Comparison of ENCODE assay signal across 18 cellular contexts in the genomic region with DNA sequence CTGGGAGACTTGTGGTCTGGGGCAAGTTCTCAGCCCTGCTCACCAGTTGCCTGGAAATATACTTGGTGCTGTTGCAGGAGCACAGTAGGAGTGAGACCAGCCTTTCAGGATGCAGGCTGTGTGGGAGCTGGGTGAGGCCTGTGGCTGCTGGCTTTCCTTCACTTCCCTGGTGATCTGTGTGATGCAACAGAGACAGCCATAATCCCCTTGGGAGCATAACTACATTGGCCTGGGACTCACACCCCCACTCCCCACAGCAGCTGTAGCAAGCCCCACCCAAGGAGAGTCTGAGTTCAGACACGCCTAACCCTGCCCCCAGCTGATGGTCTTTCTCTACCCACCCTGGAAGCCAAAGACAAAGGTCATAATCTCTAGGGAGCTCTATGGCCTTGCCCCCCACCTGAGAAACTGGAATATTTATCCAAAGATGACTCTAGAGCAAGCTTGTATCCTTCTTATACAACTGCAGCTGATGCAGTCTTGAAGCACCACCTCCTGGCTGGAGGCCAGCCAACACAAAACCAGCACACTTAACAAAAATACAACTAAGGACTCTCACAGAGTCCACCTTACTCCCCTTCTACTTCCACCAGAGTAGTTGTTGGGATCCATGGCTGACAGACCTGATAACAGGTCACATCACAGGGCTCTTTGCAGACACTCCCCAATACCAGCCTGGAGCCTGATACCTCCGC.
DNase-seq lines count a peak whose midpoint lies in the region; ATAC-seq and TF ChIP-seq lines count a peak whose summit lies in the region.
"Had no signal": no experiment of that assay in that cellular context is flagged by ENCODE, and none has a peak within 500 bp of the region (broad histone marks: within the 10 kb centered on the region; RNA-seq: fewer than 3 reads in every experiment).

No MANE protein-coding gene starts in this region.

- H3K27ac ChIP-seq in BLaER1 (no peak overlapping the region), HEK293 (ENCODE audit: extremely low read depth, low read depth, low read length) (no peak overlapping the region), RWPE1 (peak overlapping the region; percentile 22), esophagus muscularis mucosa (replicated peaks in 1 of 4) (no peak overlapping the region)
- H3K27ac ChIP-seq: A549 had no signal

- WGBS in esophagus muscularis mucosa = 78% methylated on average over 2 of the region's 2 CpGs

- intact Hi-C loops in esophagus muscularis mucosa (cut with DNase I) = no loop called here

- H3K9ac ChIP-seq in BLaER1 = no peak overlapping the region

- H3K9me3 ChIP-seq in BLaER1 = no peaks in the 10 kb centered on the region
- H3K9me3 ChIP-seq in HEK293 (ENCODE audit: control insufficient read depth, insufficient read depth, low read depth, low read length) = no peaks in the 10 kb centered on the region
- H3K9me3 ChIP-seq in esophagus muscularis mucosa = no peaks in the 10 kb centered on the region
- H3K9me3 ChIP-seq: A549, MG63 had no signal

- H3K4me1 ChIP-seq in BLaER1 (peaks cover 7% of the 10 kb centered on the region; the same call in 1 of the 2 replicates), HEK293 (ENCODE audit: control insufficient read depth, insufficient read depth, low read length) (no peaks in the 10 kb centered on the region), esophagus muscularis mucosa (no peaks in the 10 kb centered on the region)
- H3K4me1 ChIP-seq: A549 had no signal

- H3K36me3 ChIP-seq in BLaER1 (no peaks in the 10 kb centered on the region), HEK293 (ENCODE audit: control insufficient read depth in 2 of 2, insufficient read depth in 1 of 2, low read length in 2 of 2) (no peaks in the 10 kb centered on the region), esophagus muscularis mucosa (no peaks in the 10 kb centered on the region)
- H3K36me3 ChIP-seq: MG63 had no signal

- TF ChIP-seq EP300 in esophagus muscularis mucosa (IDR thresholded peaks at IDR 0.05) = no peak

- no peak for ATAC-seq in HG02623 (IDR thresholded peaks at IDR 0.05; ENCODE audit: unreplicated experiment)
- ATAC-seq: A549, HepG2 had no signal

- H3K4me3 ChIP-seq in BLaER1 (no peak overlapping the region), HEK293 (ENCODE audit: low read depth, low read length) (no peak overlapping the region), epithelial cell of esophagus (ENCODE audit: low read length) (no peak overlapping the region), esophagus muscularis mucosa (no peak overlapping the region)
- H3K4me3 ChIP-seq: A549, MG63 had no signal

- POLR2A ChIA-PET in HEK293 (lab: Yijun Ruan, JAX) (no interaction called here), RWPE1 (lab: Yijun Ruan, JAX; ENCODE audit: low non-redundant PET) (no interaction called here)

- TF ChIP-seq CTCF in HEK293 (tag by site-specific recombination; IDR thresholded peaks at IDR 0.05) (peak; percentile 39; the same call in 1 of the 2 replicates), RWPE1 (conservative IDR thresholded peaks at IDR 0.05; ENCODE audit: low read depth) (no peak), epithelial cell of esophagus (IDR thresholded peaks at IDR 0.05; ENCODE audit: insufficient read depth, low read depth, low read length, missing control alignments) (no peak), esophagus muscularis mucosa (IDR thresholded peaks at IDR 0.05) (no peak)

- 0 out of 2 replicates have a peak overlapping the region, but pooled peaks have one; percentile 22 for H3K4me2 ChIP-seq in BLaER1
- H3K4me2 ChIP-seq: A549 had no signal

- H4K20me1 ChIP-seq in BLaER1 = no peaks in the 10 kb centered on the region

- CTCF ChIA-PET in HEK293 (lab: Yijun Ruan, JAX) (interaction anchor here (0.6 to 2.0 kb wide), 5 partner anchors 97 to 189 kb away, joined by 3 to 14 read pairs (median 3); no protein-coding TSS in a partner anchor), RWPE1 (lab: Yijun Ruan, JAX) (interaction anchor here (0.5 to 1.3 kb wide), 2 partner anchors 96 to 175 kb away, joined by 3 to 4 read pairs; no protein-coding TSS in a partner anchor)

- no peaks in the 10 kb centered on the region for H3K27me3 ChIP-seq in BLaER1
- no peaks in the 10 kb centered on the region for H3K27me3 ChIP-seq in esophagus muscularis mucosa
- H3K27me3 ChIP-seq: MG63 had no signal

- DNase-seq in RWPE1 (ENCODE audit: low spot score) (no peak), epithelial cell of esophagus (ENCODE audit: low read depth) (peak; percentile 15), cerebellar nuclear complex (lab: John Stamatoyannopoulos, UW) (no peak), esophagus muscularis mucosa (ENCODE audit: extremely low spot score) (no peak)
- DNase-seq in activated CD4-positive, alpha-beta T cell treated with anti-CD3 and anti-CD28 coated beads for 4 hours = no peak
- DNase-seq: DMS 273 treated with DMSO at 0.1 percent for 48 hours; MG63; NCI-H1105; NCI-H1694 treated with DMSO at 0.1 percent for 48 hours; NCI-H2107; NCI-H526 treated with DMSO at 0.1 percent for 48 hours; NK-92 treated with Interleukin-12 subunit alpha and Interleukin-12 subunit beta, amount 100 ng/mL, for 24 hours; SW 1271 had no signal

- no peak for TF ChIP-seq POLR2A in esophagus muscularis mucosa (IDR thresholded peaks at IDR 0.05; ENCODE audit: low read depth)

TF ChIP-seq in HEK293, 187 proteins besides CTCF, POLR2A, EP300 and RAD21:
- TF ChIP-seq MYNN (tag by site-specific recombination; IDR thresholded peaks at IDR 0.05; ENCODE audit: borderline replicate concordance) (no peak), GLIS1 (tag by site-specific recombination; IDR thresholded peaks at IDR 0.05) (peak; percentile 35; the same call in 1 of the 2 replicates), ZNF654 (tag by site-specific recombination; IDR thresholded peaks at IDR 0.05; ENCODE audit: low read depth) (peak; percentile 14; the same call in 1 of the 2 replicates), ZNF791 (tag by site-specific recombination; IDR thresholded peaks at IDR 0.05) (no peak), KLF1 (tag by site-specific recombination; IDR thresholded peaks at IDR 0.05) (peak; percentile 53; the same call in 1 of the 2 replicates)
